Comparison of ENCODE assay signal across 8 cellular contexts in the genomic region with DNA sequence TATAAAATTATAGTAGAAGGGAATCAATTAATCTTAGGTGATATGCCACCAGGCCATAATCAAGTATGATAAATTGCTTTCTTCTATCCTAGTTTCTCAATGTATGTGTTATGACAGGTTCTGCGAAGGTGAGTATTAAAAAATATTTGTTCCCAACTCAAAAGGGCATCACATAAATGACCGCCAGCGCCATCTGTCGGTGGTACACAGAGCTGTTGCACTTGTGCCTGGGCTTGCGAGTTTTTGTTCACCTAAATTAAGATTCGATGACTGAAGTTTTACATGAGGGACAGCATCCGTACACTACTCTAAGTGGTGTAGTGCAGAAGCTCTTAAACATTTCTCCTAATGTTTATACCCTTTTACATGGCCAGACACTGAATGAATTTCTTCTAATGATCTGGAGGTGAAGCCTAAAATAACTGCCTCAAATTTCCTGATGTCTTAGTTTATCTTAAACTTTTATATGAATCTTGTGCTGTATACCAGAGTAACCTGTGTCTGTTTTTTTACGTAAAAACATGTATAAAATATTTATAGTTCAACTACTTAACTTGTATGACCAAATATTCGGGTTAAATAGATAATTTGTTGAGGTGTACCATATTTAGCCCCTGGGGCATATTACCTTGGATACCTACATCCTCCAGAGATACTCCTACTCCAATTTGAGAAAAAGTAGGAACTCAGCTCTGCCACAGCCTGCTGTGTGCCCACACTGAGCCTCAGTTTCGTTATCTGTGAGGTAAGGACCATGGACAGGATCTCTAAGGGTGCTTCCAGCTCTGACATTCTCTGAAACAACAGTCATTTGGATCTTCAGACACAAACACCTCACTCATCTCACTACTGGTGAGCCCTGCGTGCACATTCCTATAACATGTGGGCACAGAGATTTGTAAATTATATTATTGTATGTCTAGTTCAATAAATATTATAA.
A peak's percentile ranks its signal among the peaks of the same experiment; 100 is the strongest.
DNase-seq lines count a peak whose midpoint lies in the region; ATAC-seq and TF ChIP-seq lines count a peak whose summit lies in the region.

No MANE protein-coding gene starts in this region.

- no peak overlapping the region for H2AFZ ChIP-seq in MM.1S (ENCODE audit: low read length)

- no peaks in the 10 kb centered on the region for H3K4me1 Mint-ChIP-seq in activated CD4-positive, alpha-beta memory T cell treated with anti-CD3 and anti-CD28 coated beads, Interleukin-2, amount 10 ng/mL, durations not matched to agents 7 days and 5 days
- H3K4me1 Mint-ChIP-seq in stimulated activated effector memory CD8-positive, alpha-beta T cell treated with anti-CD3 and anti-CD28 coated beads, Interleukin-12 subunit alpha, Interleukin-12 subunit beta, amount 100 ng/mL, for 72 hours = no peaks in the 10 kb centered on the region

- POLR2A ChIA-PET in activated CD4-positive, alpha-beta memory T cell treated with anti-CD3 and anti-CD28 coated beads, Interleukin-2, amount 10 ng/mL, durations not matched to agents 7 days and 5 days (lab: Charles Lee) = no interaction called here

- no peaks in the 10 kb centered on the region for H3K27me3 ChIP-seq in MM.1S (replicated peaks; ENCODE audit: insufficient read depth, low read length)
- no peaks in the 10 kb centered on the region for H3K27me3 ChIP-seq in gastrocnemius medialis

- no peaks in the 10 kb centered on the region for H3K9me3 Mint-ChIP-seq in activated CD4-positive, alpha-beta memory T cell treated with anti-CD3 and anti-CD28 coated beads, Interleukin-2, amount 10 ng/mL, durations not matched to agents 7 days and 5 days
- peaks cover 2% of the 10 kb centered on the region for H3K9me3 Mint-ChIP-seq in stimulated activated effector memory CD8-positive, alpha-beta T cell treated with anti-CD3 and anti-CD28 coated beads, Interleukin-12 subunit alpha, Interleukin-12 subunit beta, amount 100 ng/mL, for 72 hours

- in situ Hi-C loops in gastrocnemius medialis (cut with MboI; ENCODE audit: low sequenced_read_pairs in 4 of 4) = loop anchor here in 2 of 4 donors (10.0 kb wide), 2 partner anchors 238 to 248 kb away; no protein-coding TSS in a partner anchor

- intact Hi-C loops in left cardiac atrium (cut with DNase I) (loop anchor here (5.0 to 10.0 kb wide), 2 partner anchors 236 to 248 kb away; no protein-coding TSS in a partner anchor), gastrocnemius medialis (cut with DNase I; ENCODE audit: low total_unique reads) (loop anchor here (1.0 to 2.0 kb wide), 2 partner anchors 234 to 1140 kb away; no protein-coding TSS in a partner anchor)

- DNase-seq in stimulated activated naive CD4-positive, alpha-beta T cell treated with Interleukin-2 at 50 U/mL for 16 hours (lab: John Stamatoyannopoulos, UW) = peak; percentile 1
- no peak for DNase-seq in stimulated activated naive CD4-positive, alpha-beta T cell (lab: John Stamatoyannopoulos, UW)
- peak; percentile 33 for DNase-seq in MM.1S
- DNase-seq in activated CD4-positive, alpha-beta memory T cell treated with anti-CD3 and anti-CD28 coated beads, Interleukin-2, amount 10 ng/mL, durations not matched to agents 7 days and 5 days = peak; percentile 24
- DNase-seq in left cardiac atrium = peak; percentile 64
- peak; percentile 5 to 38 for DNase-seq in gastrocnemius medialis
- DNase-seq in GF-D8 (lab: John Stamatoyannopoulos, UW) = no peak
- DNase-seq in stimulated activated effector memory CD8-positive, alpha-beta T cell treated with anti-CD3 and anti-CD28 coated beads, Interleukin-12 subunit alpha, Interleukin-12 subunit beta, amount 100 ng/mL, for 72 hours (ENCODE audit: low spot score in 2 of 2) = no peak

- no peak overlapping the region for H3K9ac ChIP-seq in MM.1S (ENCODE audit: low read length)

- ATAC-seq in left cardiac atrium (peak in 1 of 2 donors; percentile 22), gastrocnemius medialis (peak in 1 of 2 donors; percentile 39)
- ATAC-seq in stimulated activated effector memory CD8-positive, alpha-beta T cell treated with anti-CD3 and anti-CD28 coated beads, Interleukin-12 subunit alpha, Interleukin-12 subunit beta, amount 100 ng/mL, for 72 hours = no peak

- H3K79me2 ChIP-seq in MM.1S (ENCODE audit: low read length) = no peaks in the 10 kb centered on the region

- no peak overlapping the region for H3K4me3 ChIP-seq in MM.1S (ENCODE audit: low read length)
- no peak overlapping the region for H3K4me3 ChIP-seq in gastrocnemius medialis

- no peaks in the 10 kb centered on the region for H3K36me3 Mint-ChIP-seq in activated CD4-positive, alpha-beta memory T cell treated with anti-CD3 and anti-CD28 coated beads, Interleukin-2, amount 10 ng/mL, durations not matched to agents 7 days and 5 days (ENCODE audit: low read depth)
- no peaks in the 10 kb centered on the region for H3K36me3 Mint-ChIP-seq in stimulated activated effector memory CD8-positive, alpha-beta T cell treated with anti-CD3 and anti-CD28 coated beads, Interleukin-12 subunit alpha, Interleukin-12 subunit beta, amount 100 ng/mL, for 72 hours

- H3K27me3 Mint-ChIP-seq in activated CD4-positive, alpha-beta memory T cell treated with anti-CD3 and anti-CD28 coated beads, Interleukin-2, amount 10 ng/mL, durations not matched to agents 7 days and 5 days = no peaks in the 10 kb centered on the region

- no peak overlapping the region for H3K4me3 Mint-ChIP-seq in activated CD4-positive, alpha-beta memory T cell treated with anti-CD3 and anti-CD28 coated beads, Interleukin-2, amount 10 ng/mL, durations not matched to agents 7 days and 5 days
- no peak overlapping the region for H3K4me3 Mint-ChIP-seq in stimulated activated effector memory CD8-positive, alpha-beta T cell treated with anti-CD3 and anti-CD28 coated beads, Interleukin-12 subunit alpha, Interleukin-12 subunit beta, amount 100 ng/mL, for 72 hours

- CTCF ChIA-PET in activated CD4-positive, alpha-beta memory T cell treated with anti-CD3 and anti-CD28 coated beads, Interleukin-2, amount 10 ng/mL, durations not matched to agents 7 days and 5 days (lab: Charles Lee) = interaction anchor here (1.1 kb wide), 1 partner anchor 1143 kb away, joined by 3 read pairs; no protein-coding TSS in a partner anchor

- no peaks in the 10 kb centered on the region for H4K20me1 ChIP-seq in MM.1S (ENCODE audit: insufficient read depth, low read length)

- H3F3A ChIP-seq in MM.1S (ENCODE audit: insufficient read depth, low read length) = no peaks in the 10 kb centered on the region

- H3K4me2 ChIP-seq in MM.1S (ENCODE audit: low read depth, low read length) = no peak overlapping the region

- TF ChIP-seq POLR2A in gastrocnemius medialis (IDR thresholded peaks at IDR 0.05) = no peak

- no peaks in the 10 kb centered on the region for H3K9me3 ChIP-seq in MM.1S (replicated peaks; ENCODE audit: insufficient read depth, low read length)
- no peaks in the 10 kb centered on the region for H3K9me3 ChIP-seq in gastrocnemius medialis

- no peak overlapping the region for H3K27ac Mint-ChIP-seq in activated CD4-positive, alpha-beta memory T cell treated with anti-CD3 and anti-CD28 coated beads, Interleukin-2, amount 10 ng/mL, durations not matched to agents 7 days and 5 days
- H3K27ac Mint-ChIP-seq in stimulated activated effector memory CD8-positive, alpha-beta T cell treated with anti-CD3 and anti-CD28 coated beads, Interleukin-12 subunit alpha, Interleukin-12 subunit beta, amount 100 ng/mL, for 72 hours = no peak overlapping the region

- no peaks in the 10 kb centered on the region for H3K36me3 ChIP-seq in MM.1S (replicated peaks; ENCODE audit: insufficient read depth, low read length)
- H3K36me3 ChIP-seq in gastrocnemius medialis = no peaks in the 10 kb centered on the region

- no peaks in the 10 kb centered on the region for H3K4me1 ChIP-seq in MM.1S (ENCODE audit: low read length)
- H3K4me1 ChIP-seq in gastrocnemius medialis = no peaks in the 10 kb centered on the region

- TF ChIP-seq CTCF in MM.1S (IDR thresholded peaks at IDR 0.05; ENCODE audit: low read length) (peak; percentile 62), gastrocnemius medialis (IDR thresholded peaks at IDR 0.05 in 4 of 5, conservative IDR thresholded peaks at IDR 0.05 in 1 of 5) (peak; percentile 56 to 87 (median 76))

- H3K27ac ChIP-seq in MM.1S (ENCODE audit: low read length) (no peak overlapping the region), gastrocnemius medialis (no peak overlapping the region)

- H3K9me2 ChIP-seq in MM.1S (replicated peaks; ENCODE audit: insufficient read depth, low read length) = no peaks in the 10 kb centered on the region

Comparison
In these comparisons a context has a peak if more than half of its experiments do, and no peak if none do; other contexts are left out.
1. DNase-seq: peak in stimulated activated naive CD4-positive, alpha-beta T cell treated with Interleukin-2 at 50 U/mL for 16 hours (single experiment), MM.1S (single experiment), activated CD4-positive, alpha-beta memory T cell treated with anti-CD3 and anti-CD28 coated beads, Interleukin-2, amount 10 ng/mL, durations not matched to agents 7 days and 5 days (single experiment), left cardiac atrium (single experiment) and gastrocnemius medialis (2 of 2); none in stimulated activated naive CD4-positive, alpha-beta T cell (0 of 6), GF-D8 (single experiment) and stimulated activated effector memory CD8-positive, alpha-beta T cell treated with anti-CD3 and anti-CD28 coated beads, Interleukin-12 subunit alpha, Interleukin-12 subunit beta, amount 100 ng/mL, for 72 hours (0 of 2).